Comparison of ENCODE assay signal across 13 cellular contexts in genomic region chr6:158807515-158808441, GRCh38. TPM values are rescaled to one million over a fixed set of nuclear protein-coding genes. Genes with fewer than 3 reads are reported as not detected.
DNase-seq lines count a peak whose midpoint lies in the region; ATAC-seq and TF ChIP-seq lines count a peak whose summit lies in the region.
"Had no signal": no experiment of that assay in that cellular context is flagged by ENCODE, and none has a peak within 500 bp of the region (broad histone marks: within the 10 kb centered on the region; RNA-seq: fewer than 3 reads in every experiment).

No MANE protein-coding gene starts in this region.

- H3K4me3 ChIP-seq in HUES6 (ENCODE audit: low read depth, low read length): no peak overlapping the region
- H3K4me3 ChIP-seq in endodermal cell (ENCODE audit: low read length): no peak overlapping the region
- peak overlapping the region in 1 of 8 donors; percentile 10 for H3K4me3 ChIP-seq in spleen
- H3K4me3 ChIP-seq in vagina: no peak overlapping the region
- H3K4me3 ChIP-seq: right lobe of liver, tibial artery had no signal

- H3K36me3 ChIP-seq in HUES6 (ENCODE audit: control insufficient read depth, insufficient read depth, low read length) (peaks cover 60% of the 10 kb centered on the region), endodermal cell (ENCODE audit: control insufficient read depth, insufficient read depth, low read length) (peaks cover 76% of the 10 kb centered on the region), spleen (peaks cover 0 to 28% (median 0%) of the 10 kb centered on the region in 6 donors), vagina (no peaks in the 10 kb centered on the region)
- H3K36me3 ChIP-seq: tibial artery had no signal

- POLR2A ChIA-PET in activated CD4-positive, alpha-beta T cell treated with anti-CD3 and anti-CD28 coated beads for 36 hours (lab: Charles Lee): no interaction called here

- TF ChIP-seq POLR2A in spleen (IDR thresholded peaks at IDR 0.05): no peak
- TF ChIP-seq POLR2A in vagina (IDR thresholded peaks at IDR 0.05): no peak

- CTCF ChIA-PET in activated CD4-positive, alpha-beta T cell treated with anti-CD3 and anti-CD28 coated beads for 36 hours (lab: Charles Lee): interaction anchor here (1.0 to 2.2 kb wide), 5 partner anchors 8 to 164 kb away, joined by 3 to 6 read pairs (median 5); no protein-coding TSS in a partner anchor

- peak; percentile 12 for TF ChIP-seq CTCF in endodermal cell (conservative IDR thresholded peaks at IDR 0.05)
- TF ChIP-seq CTCF in spleen (IDR thresholded peaks at IDR 0.05 in 8 of 11, conservative IDR thresholded peaks at IDR 0.05 in 3 of 11): no peak
- no peak for TF ChIP-seq CTCF in vagina (IDR thresholded peaks at IDR 0.05)

- H3K27ac Mint-ChIP-seq in activated CD4-positive, alpha-beta T cell treated with anti-CD3 and anti-CD28 coated beads for 36 hours: peak overlapping the region; percentile 7
- peak overlapping the region; percentile 81 for H3K27ac Mint-ChIP-seq in endodermal cell

- 70% methylated on average over 5 to 8 of the region's 8 CpGs for WGBS in endodermal cell (ENCODE audit: insufficient coverage in 1 of 2, insufficient read length in 1 of 2), 2 experiments
- 58 to 67% (median 58%) methylated on average over 8 of the region's 8 CpGs for WGBS in spleen, 5 donors

- no peak overlapping the region for H3K9ac ChIP-seq in HUES6 (ENCODE audit: low read length)
- H3K9ac ChIP-seq in endodermal cell (ENCODE audit: extremely low read depth, low read length, poor library complexity, severe bottlenecking): no peak overlapping the region

- no peak for DNase-seq in activated CD4-positive, alpha-beta T cell treated with anti-CD3 and anti-CD28 coated beads for 36 hours
- DNase-seq in activated CD4-positive, alpha-beta T cell treated with anti-CD3 and anti-CD28 coated beads, Interleukin-2, amount 50 U/mL, for 4 hours: no peak
- DNase-seq in endodermal cell: peak; percentile 50
- no peak for DNase-seq in spleen
- no peak for DNase-seq in mucosa of gallbladder (ENCODE audit: low spot score)
- DNase-seq in vagina (ENCODE audit: extremely low spot score in 2 of 2): no peak
- no peak for DNase-seq in posterior vena cava (ENCODE audit: low spot score)
- DNase-seq: cerebellar nuclear complex, DMS53, tibial artery, WERI-Rb-1 had no signal

- H3K9me3 Mint-ChIP-seq in activated CD4-positive, alpha-beta T cell treated with anti-CD3 and anti-CD28 coated beads for 36 hours (ENCODE audit: low read depth): no peaks in the 10 kb centered on the region
- H3K9me3 Mint-ChIP-seq in endodermal cell: no peaks in the 10 kb centered on the region

- H3K4me1 Mint-ChIP-seq in activated CD4-positive, alpha-beta T cell treated with anti-CD3 and anti-CD28 coated beads for 36 hours: peaks cover 95% of the 10 kb centered on the region
- peaks cover 87% of the 10 kb centered on the region for H3K4me1 Mint-ChIP-seq in endodermal cell

- ATAC-seq in activated CD4-positive, alpha-beta T cell treated with anti-CD3 and anti-CD28 coated beads for 36 hours: no peak

- no peaks in the 10 kb centered on the region for H3K9me3 ChIP-seq in HUES6 (ENCODE audit: control insufficient read depth, insufficient read depth, low read depth, low read length)
- H3K9me3 ChIP-seq in endodermal cell (ENCODE audit: control insufficient read depth, low read length): no peaks in the 10 kb centered on the region
- H3K9me3 ChIP-seq in spleen: no peaks in the 10 kb centered on the region
- H3K9me3 ChIP-seq in vagina: no peaks in the 10 kb centered on the region
- H3K9me3 ChIP-seq: right lobe of liver, tibial artery had no signal

- peaks cover 73% of the 10 kb centered on the region for H3K36me3 Mint-ChIP-seq in activated CD4-positive, alpha-beta T cell treated with anti-CD3 and anti-CD28 coated beads for 36 hours (ENCODE audit: low read depth)
- peaks cover 63% of the 10 kb centered on the region for H3K36me3 Mint-ChIP-seq in endodermal cell (ENCODE audit: low read depth)

- H3K27me3 Mint-ChIP-seq in activated CD4-positive, alpha-beta T cell treated with anti-CD3 and anti-CD28 coated beads for 36 hours: no peaks in the 10 kb centered on the region
- no peaks in the 10 kb centered on the region for H3K27me3 Mint-ChIP-seq in endodermal cell (ENCODE audit: insufficient read depth)

- peak overlapping the region; percentile 19; the same call in 1 of the 2 replicates for H3K27ac ChIP-seq in HUES6 (ENCODE audit: low read depth, low read length)
- no peak overlapping the region for H3K27ac ChIP-seq in endodermal cell (ENCODE audit: low read depth, low read length)
- H3K27ac ChIP-seq in spleen: peak overlapping the region in 7 of 8 donors; percentile 29 to 99 (median 68)
- no peak overlapping the region for H3K27ac ChIP-seq in vagina
- H3K27ac ChIP-seq: tibial artery, WERI-Rb-1 had no signal

- intact Hi-C loops in activated CD4-positive, alpha-beta T cell treated with anti-CD3 and anti-CD28 coated beads for 36 hours (cut with DNase I, micrococcal nuclease): loop anchor here in 1 of 2 experiments (1.0 kb wide), 1 partner anchor 8 kb away; no protein-coding TSS in a partner anchor
- intact Hi-C loops in spleen (cut with DNase I; ENCODE audit: low total_unique reads): no loop called here
- intact Hi-C loops in vagina (cut with DNase I): loop anchor here (2.0 kb wide), 1 partner anchor 37 kb away; no protein-coding TSS in a partner anchor
- intact Hi-C loops in posterior vena cava (cut with DNase I): no loop called here

- H3K4me1 ChIP-seq in HUES6 (ENCODE audit: control insufficient read depth, insufficient read depth, low read length): peaks cover 90% of the 10 kb centered on the region
- peaks cover 23% of the 10 kb centered on the region for H3K4me1 ChIP-seq in endodermal cell (ENCODE audit: control insufficient read depth, insufficient read depth, low read length)
- H3K4me1 ChIP-seq in spleen: peaks cover 40 to 98% (median 95%) of the 10 kb centered on the region in 6 donors
- peaks cover 23% of the 10 kb centered on the region for H3K4me1 ChIP-seq in vagina
- H3K4me1 ChIP-seq: tibial artery had no signal

- H3K27me3 ChIP-seq in HUES6 (ENCODE audit: control insufficient read depth, insufficient read depth, low read length) (no peaks in the 10 kb centered on the region), endodermal cell (ENCODE audit: control insufficient read depth, insufficient read depth, low read length, poor library complexity, severe bottlenecking) (no peaks in the 10 kb centered on the region), spleen (replicated peaks in 1 of 7) (no peaks in the 10 kb centered on the region), vagina (no peaks in the 10 kb centered on the region)
- H3K27me3 ChIP-seq: right lobe of liver, tibial artery had no signal

- no peak overlapping the region for H3K4me3 Mint-ChIP-seq in activated CD4-positive, alpha-beta T cell treated with anti-CD3 and anti-CD28 coated beads for 36 hours
- H3K4me3 Mint-ChIP-seq in endodermal cell: peak overlapping the region; percentile 19

RNA-seq across cellular contexts. Expression of gene EZR, which starts 11.4 kb away (rescaled TPM):
- total RNA-seq in activated CD4-positive, alpha-beta T cell treated with anti-CD3 and anti-CD28 coated beads for 36 hours: 100 to 1,000 TPM; 197 to 203 TPM
- 100 to 1,000 TPM; 145 to 209 TPM for total RNA-seq in endodermal cell
- 118 TPM for polyA plus RNA-seq in endodermal cell (2013, experiment 1 of 2)
- polyA plus RNA-seq in endodermal cell (2013, experiment 2 of 2): 115 TPM
- total RNA-seq in spleen: 100 to 1,000 TPM; 101 to 153 (median 121) TPM
- polyA plus RNA-seq in spleen: 100 to 1,000 TPM in 2 of 3 donors, 10 to 100 TPM in 1; 78.0 to 121 (median 106) TPM
- total RNA-seq in mucosa of gallbladder: 297 TPM
- total RNA-seq in vagina: 99.7 TPM
- total RNA-seq in posterior vena cava: 10 to 100 TPM; 65.1 to 71.7 TPM

Comparison
In these comparisons a context has a peak if more than half of its experiments do, and no peak if none do; other contexts are left out.
1. H3K27ac ChIP-seq: peak in HUES6 (single experiment) and spleen (7 of 8); none in endodermal cell (single experiment) and vagina (single experiment).